In the genomic region with DNA sequence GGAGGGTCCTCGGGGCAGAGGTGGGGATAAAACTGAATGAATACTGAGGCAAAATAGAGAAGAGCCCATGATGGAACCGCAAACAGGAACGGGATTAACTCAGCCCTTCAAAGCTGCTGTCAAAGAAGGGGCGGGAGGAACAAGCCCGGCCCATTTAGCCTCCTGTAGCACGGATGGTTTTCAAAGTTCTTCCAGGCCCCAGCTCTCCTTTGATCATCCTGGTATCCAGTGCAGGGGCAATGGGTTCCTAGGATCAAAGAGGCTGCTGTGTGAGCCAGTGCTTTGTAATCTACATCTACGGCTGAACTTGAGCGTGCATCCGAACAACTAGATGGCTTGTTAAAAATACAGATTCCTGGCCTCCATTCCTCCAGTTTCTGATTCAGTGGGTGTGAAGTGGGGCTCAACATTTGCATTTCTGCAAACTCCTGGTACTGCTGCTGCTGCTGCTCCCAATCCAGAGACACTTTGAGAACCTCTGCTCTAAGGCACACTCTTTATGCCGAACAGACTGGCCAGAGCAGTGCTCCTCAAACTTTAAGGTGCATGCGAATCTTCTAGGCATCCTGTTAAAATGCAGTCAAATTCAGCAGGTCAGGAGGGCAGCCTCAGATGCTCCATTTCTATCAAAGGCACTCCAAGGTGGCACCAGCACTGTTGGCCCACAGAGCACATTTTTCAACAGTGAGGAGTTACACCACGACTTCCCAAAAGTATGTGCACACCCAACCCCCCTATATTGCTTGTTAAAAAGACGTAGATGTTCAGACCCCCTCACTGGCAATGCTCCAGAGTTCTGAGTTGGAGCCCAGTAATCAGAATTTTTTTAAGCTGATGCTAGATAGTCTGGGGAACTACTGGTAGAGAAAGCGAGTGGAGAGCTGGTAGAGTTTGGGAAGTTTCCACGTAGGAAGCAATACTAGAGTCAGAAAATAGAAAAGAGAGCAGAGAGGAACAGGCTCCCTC, we compare ENCODE assay signal across 19 cellular contexts. TPM values are rescaled to one million over a fixed set of nuclear protein-coding genes. Genes with fewer than 3 reads are reported as not detected.
A peak's percentile ranks its signal among the peaks of the same experiment; 100 is the strongest.
DNase-seq lines count a peak whose midpoint lies in the region; ATAC-seq and TF ChIP-seq lines count a peak whose summit lies in the region.
"Had no signal": no experiment of that assay in that cellular context is flagged by ENCODE, and none has a peak within 500 bp of the region (broad histone marks: within the 10 kb centered on the region; RNA-seq: fewer than 3 reads in every experiment).

No MANE protein-coding gene starts in this region.

- H3K4me1 ChIP-seq in breast epithelium (no peaks in the 10 kb centered on the region), neural progenitor cell (no peaks in the 10 kb centered on the region)

- TF ChIP-seq POLR2A in breast epithelium (IDR thresholded peaks at IDR 0.05): no peak

- H3F3A ChIP-seq in neural progenitor cell (ENCODE audit: low read depth): peaks cover 5% of the 10 kb centered on the region

- H3K4me3 ChIP-seq in MG63: no peak overlapping the region
- H3K4me3 ChIP-seq in breast epithelium: peak overlapping the region in 2 of 3 donors; percentile 69 to 71
- H3K4me3 ChIP-seq in neural progenitor cell: no peak overlapping the region
- H3K4me3 ChIP-seq: sigmoid colon, upper lobe of left lung had no signal

- ATAC-seq in left ventricle myocardium superior: no peak
- ATAC-seq: activated CD8-positive, alpha-beta memory T cell treated with anti-CD3 and anti-CD28 coated beads, Interleukin-2, amount 10 ng/mL, durations not matched to agents 7 days and 5 days; effector memory CD8-positive, alpha-beta T cell had no signal

- H3K36me3 Mint-ChIP-seq in neural progenitor cell: no peaks in the 10 kb centered on the region
- no peaks in the 10 kb centered on the region for H3K36me3 Mint-ChIP-seq in activated T-cell treated with anti-CD3 and anti-CD28 coated beads, Interleukin-2, amount 50 U/mL, for 24 hours (ENCODE audit: low read depth)
- H3K36me3 Mint-ChIP-seq: activated CD8-positive, alpha-beta memory T cell treated with anti-CD3 and anti-CD28 coated beads, Interleukin-2, amount 10 ng/mL, durations not matched to agents 7 days and 5 days had no signal

- H3K4me2 ChIP-seq in neural progenitor cell: no peak overlapping the region

- DNase-seq in EH (ENCODE audit: low read depth) (peak; percentile 90), MG63 (peak; percentile 58), breast epithelium (ENCODE audit: low spot score in 2 of 2) (no peak), neural progenitor cell (ENCODE audit: low spot score) (peak; percentile 19), NCI-H2081 (lab: John Stamatoyannopoulos, UW) (no peak), activated T-cell treated with anti-CD3 and anti-CD28 coated beads for 4 hours (no peak), left ventricle myocardium superior (no peak)
- DNase-seq in activated T-cell treated with anti-CD3 and anti-CD28 coated beads, Interleukin-2, amount 50 U/mL, for 24 hours: no peak
- DNase-seq: activated B cell treated with CpG ODN at 0.5 μM for 24 hours; activated CD8-positive, alpha-beta memory T cell treated with anti-CD3 and anti-CD28 coated beads, Interleukin-2, amount 10 ng/mL, durations not matched to agents 7 days and 5 days; activated naive CD4-positive, alpha-beta T cell; effector memory CD8-positive, alpha-beta T cell; NCI-H1417 treated with DMSO at 0.1 percent for 48 hours; NCI-H345; nucleus accumbens; sigmoid colon; stimulated activated CD4-positive, alpha-beta T cell treated with anti-CD3 and anti-CD28 coated beads, Interleukin-4, amount 100 ng/mL, for 24 hours; upper lobe of left lung had no signal

- H3K79me2 ChIP-seq in neural progenitor cell (ENCODE audit: low read depth): no peaks in the 10 kb centered on the region

- no peaks in the 10 kb centered on the region for H3K27me3 ChIP-seq in MG63
- no peaks in the 10 kb centered on the region for H3K27me3 ChIP-seq in breast epithelium
- peaks cover 5% of the 10 kb centered on the region for H3K27me3 ChIP-seq in neural progenitor cell
- H3K27me3 ChIP-seq: sigmoid colon, upper lobe of left lung had no signal

- H3K9me3 ChIP-seq in MG63 (no peaks in the 10 kb centered on the region), breast epithelium (no peaks in the 10 kb centered on the region), neural progenitor cell (ENCODE audit: low read depth) (no peaks in the 10 kb centered on the region)
- H3K9me3 ChIP-seq: sigmoid colon, upper lobe of left lung had no signal

- no peak overlapping the region for H2AFZ ChIP-seq in neural progenitor cell (replicated peaks)

- H3K4me3 Mint-ChIP-seq in neural progenitor cell: no peak overlapping the region
- H3K4me3 Mint-ChIP-seq in activated T-cell treated with anti-CD3 and anti-CD28 coated beads, Interleukin-2, amount 50 U/mL, for 24 hours: no peak overlapping the region
- H3K4me3 Mint-ChIP-seq: activated B cell treated with CpG ODN at 0.5 μM for 24 hours; activated CD8-positive, alpha-beta memory T cell treated with anti-CD3 and anti-CD28 coated beads, Interleukin-2, amount 10 ng/mL, durations not matched to agents 7 days and 5 days; effector memory CD8-positive, alpha-beta T cell had no signal

- H3K27ac ChIP-seq in breast epithelium (peak overlapping the region in 1 of 2 donors; percentile 21), neural progenitor cell (no peak overlapping the region)

- no peak overlapping the region for H3K9ac ChIP-seq in neural progenitor cell

- intact Hi-C loops in breast epithelium (cut with DNase I; ENCODE audit: low total_unique reads): loop anchor here (5.0 kb wide), 1 partner anchor 118 kb away; no protein-coding TSS in a partner anchor
- intact Hi-C loops in left ventricle myocardium superior (cut with micrococcal nuclease): loop anchor here (5.0 to 10.0 kb wide), 2 partner anchors 133 to 365 kb away; no protein-coding TSS in a partner anchor

- no peaks in the 10 kb centered on the region for H3K9me3 Mint-ChIP-seq in neural progenitor cell
- no peaks in the 10 kb centered on the region for H3K9me3 Mint-ChIP-seq in activated T-cell treated with anti-CD3 and anti-CD28 coated beads, Interleukin-2, amount 50 U/mL, for 24 hours
- H3K9me3 Mint-ChIP-seq: activated B cell treated with CpG ODN at 0.5 μM for 24 hours; effector memory CD8-positive, alpha-beta T cell had no signal

- H3K36me3 ChIP-seq in MG63 (no peaks in the 10 kb centered on the region), breast epithelium (no peaks in the 10 kb centered on the region), neural progenitor cell (no peaks in the 10 kb centered on the region)
- H3K36me3 ChIP-seq: sigmoid colon had no signal

- no peak for TF ChIP-seq CTCF in breast epithelium (IDR thresholded peaks at IDR 0.05)
- no peak for TF ChIP-seq CTCF in neural progenitor cell (IDR thresholded peaks at IDR 0.05)

- peaks cover 31% of the 10 kb centered on the region for H3K4me1 Mint-ChIP-seq in neural progenitor cell
- peaks cover 4% of the 10 kb centered on the region for H3K4me1 Mint-ChIP-seq in activated T-cell treated with anti-CD3 and anti-CD28 coated beads, Interleukin-2, amount 50 U/mL, for 24 hours (ENCODE audit: low read depth)

- H4K20me1 ChIP-seq in neural progenitor cell (ENCODE audit: low read depth): no peaks in the 10 kb centered on the region

- no peak overlapping the region for H3K27ac Mint-ChIP-seq in neural progenitor cell
- no peak overlapping the region for H3K27ac Mint-ChIP-seq in activated T-cell treated with anti-CD3 and anti-CD28 coated beads, Interleukin-2, amount 50 U/mL, for 24 hours
- H3K27ac Mint-ChIP-seq: activated B cell treated with CpG ODN at 0.5 μM for 24 hours; activated CD8-positive, alpha-beta memory T cell treated with anti-CD3 and anti-CD28 coated beads, Interleukin-2, amount 10 ng/mL, durations not matched to agents 7 days and 5 days; effector memory CD8-positive, alpha-beta T cell had no signal

- H3K27me3 Mint-ChIP-seq in neural progenitor cell (ENCODE audit: insufficient read depth, low read depth): peaks cover 9% of the 10 kb centered on the region
- H3K27me3 Mint-ChIP-seq in activated T-cell treated with anti-CD3 and anti-CD28 coated beads, Interleukin-2, amount 50 U/mL, for 24 hours: peaks cover 19% of the 10 kb centered on the region

RNA-seq across cellular contexts. Expression of gene GALNT15, which starts 5.6 kb away (rescaled TPM):
- total RNA-seq in MG63 (2014; rRNA removed; shearing (Covaris generic); ENCODE audit: low replicate concordance): not detected in 2 replicates
- 100 to 1,000 TPM in 2 of 3 donors, 10 to 100 TPM in 1; 68.5 to 492 (median 215) TPM for total RNA-seq in breast epithelium
- 0.09 TPM in 1 of 2 replicates, not detected in the other for total RNA-seq in neural progenitor cell (ENCODE audit: low replicate concordance)
- total RNA-seq in left ventricle myocardium superior: 7.0 TPM
- total RNA-seq: activated B cell treated with CpG ODN at 0.5 μM for 24 hours; activated CD8-positive, alpha-beta memory T cell treated with anti-CD3 and anti-CD28 coated beads, Interleukin-2, amount 10 ng/mL, durations not matched to agents 7 days and 5 days; H4 had no signal

Comparison
In these comparisons a context has a peak if more than half of its experiments do, and no peak if none do; other contexts are left out.
1. DNase-seq: peak in EH (single experiment), MG63 (single experiment) and neural progenitor cell (single experiment); none in breast epithelium (0 of 2), NCI-H2081 (0 of 2), activated T-cell treated with anti-CD3 and anti-CD28 coated beads, Interleukin-2, amount 50 U/mL, for 24 hours (single experiment), activated T-cell treated with anti-CD3 and anti-CD28 coated beads for 4 hours (single experiment) and left ventricle myocardium superior (single experiment).
2. H3K4me3 ChIP-seq: peak in breast epithelium (2 of 3); none in MG63 (single experiment) and neural progenitor cell (single experiment).